In the genomic region with DNA sequence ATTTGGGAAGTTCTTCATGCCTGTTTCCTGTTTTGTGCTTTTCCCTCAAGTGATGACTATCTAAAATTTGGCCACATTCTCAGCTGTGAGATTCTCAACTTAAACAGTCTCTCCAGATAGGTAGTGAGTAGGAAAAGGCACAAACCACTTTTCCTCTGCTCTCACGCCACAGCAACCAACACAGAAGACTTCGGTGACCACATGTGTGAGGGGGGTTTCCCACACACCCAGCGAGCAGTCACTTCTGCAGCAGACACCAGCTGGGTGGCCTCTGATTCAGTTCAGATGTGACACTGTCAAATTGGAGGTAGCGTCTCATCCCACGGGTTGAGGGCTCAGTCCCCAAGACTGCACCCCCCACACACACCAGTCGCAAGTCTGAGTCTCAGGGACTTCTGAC, we compare ENCODE assay signal across 1 cellular context.
TF ChIP-seq lines count a peak whose summit lies in the region.

No MANE protein-coding gene starts in this region.

TF ChIP-seq in GM12878, 131 proteins besides CTCF, POLR2A, EP300 and RAD21 (continued from another document):
- TF ChIP-seq CHD4 (IDR thresholded peaks at IDR 0.05) = no peak
- TF ChIP-seq TCF3 (IDR thresholded peaks at IDR 0.05; ENCODE audit: borderline replicate concordance, insufficient read depth, low read depth, low read length) = peak; percentile 98
- TF ChIP-seq NBN (IDR thresholded peaks at IDR 0.05) = 0 out of 2 replicates have a peak, but pooled peaks have one; percentile 23
- TF ChIP-seq TARDBP (IDR thresholded peaks at IDR 0.05; ENCODE audit: borderline replicate concordance) = peak; percentile 25; the same call in 1 of the 2 replicates
- TF ChIP-seq NFYA (IDR thresholded peaks at IDR 0.05; ENCODE audit: borderline replicate concordance, low read depth, low read length) = no peak
- peak; percentile 67; the same call in 1 of the 2 replicates for TF ChIP-seq MLLT1 (IDR thresholded peaks at IDR 0.05)
- TF ChIP-seq CREM (IDR thresholded peaks at IDR 0.05; ENCODE audit: low read depth) = peak; percentile 86
- TF ChIP-seq ATF7 (IDR thresholded peaks at IDR 0.05; ENCODE audit: low read depth) = peak; percentile 77
- peak; percentile 99 for TF ChIP-seq TCF12 (IDR thresholded peaks at IDR 0.05; ENCODE audit: low read depth, low read length)
- TF ChIP-seq NFIC (IDR thresholded peaks at IDR 0.05; ENCODE audit: low read depth, low read length) = peak; percentile 86
- TF ChIP-seq, protein P1, sequence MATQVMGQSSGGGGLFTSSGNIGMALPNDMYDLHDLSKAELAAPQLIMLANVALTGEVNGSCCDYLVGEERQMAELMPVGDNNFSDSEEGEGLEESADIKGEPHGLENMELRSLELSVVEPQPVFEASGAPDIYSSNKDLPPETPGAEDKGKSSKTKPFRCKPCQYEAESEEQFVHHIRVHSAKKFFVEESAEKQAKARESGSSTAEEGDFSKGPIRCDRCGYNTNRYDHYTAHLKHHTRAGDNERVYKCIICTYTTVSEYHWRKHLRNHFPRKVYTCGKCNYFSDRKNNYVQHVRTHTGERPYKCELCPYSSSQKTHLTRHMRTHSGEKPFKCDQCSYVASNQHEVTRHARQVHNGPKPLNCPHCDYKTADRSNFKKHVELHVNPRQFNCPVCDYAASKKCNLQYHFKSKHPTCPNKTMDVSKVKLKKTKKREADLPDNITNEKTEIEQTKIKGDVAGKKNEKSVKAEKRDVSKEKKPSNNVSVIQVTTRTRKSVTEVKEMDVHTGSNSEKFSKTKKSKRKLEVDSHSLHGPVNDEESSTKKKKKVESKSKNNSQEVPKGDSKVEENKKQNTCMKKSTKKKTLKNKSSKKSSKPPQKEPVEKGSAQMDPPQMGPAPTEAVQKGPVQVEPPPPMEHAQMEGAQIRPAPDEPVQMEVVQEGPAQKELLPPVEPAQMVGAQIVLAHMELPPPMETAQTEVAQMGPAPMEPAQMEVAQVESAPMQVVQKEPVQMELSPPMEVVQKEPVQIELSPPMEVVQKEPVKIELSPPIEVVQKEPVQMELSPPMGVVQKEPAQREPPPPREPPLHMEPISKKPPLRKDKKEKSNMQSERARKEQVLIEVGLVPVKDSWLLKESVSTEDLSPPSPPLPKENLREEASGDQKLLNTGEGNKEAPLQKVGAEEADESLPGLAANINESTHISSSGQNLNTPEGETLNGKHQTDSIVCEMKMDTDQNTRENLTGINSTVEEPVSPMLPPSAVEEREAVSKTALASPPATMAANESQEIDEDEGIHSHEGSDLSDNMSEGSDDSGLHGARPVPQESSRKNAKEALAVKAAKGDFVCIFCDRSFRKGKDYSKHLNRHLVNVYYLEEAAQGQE (IDR thresholded peaks at IDR 0.05; ENCODE audit: low read depth, low read length) = no peak
- peak; percentile 55; the same call in 1 of the 2 replicates for TF ChIP-seq IRF5 (IDR thresholded peaks at IDR 0.05; ENCODE audit: borderline replicate concordance)
- no peak for TF ChIP-seq RB1 (IDR thresholded peaks at IDR 0.05; ENCODE audit: borderline replicate concordance)
- peak; percentile 92 to 95 for TF ChIP-seq IKZF2 (IDR thresholded peaks at IDR 0.05)
- TF ChIP-seq PBX3 (IDR thresholded peaks at IDR 0.05; ENCODE audit: insufficient replicate concordance, low read depth, low read length) = peak; percentile 73
- TF ChIP-seq POLR2AphosphoS5 (IDR thresholded peaks at IDR 0.05; ENCODE audit: low read length) = peak; percentile 39; the same call in 1 of the 2 replicates
- TF ChIP-seq SMAD1 (IDR thresholded peaks at IDR 0.05; ENCODE audit: low read depth, partially characterized antibody) = peak; percentile 28
- peak; percentile 79; the same call in 1 of the 2 replicates for TF ChIP-seq ZBED1 (IDR thresholded peaks at IDR 0.05; ENCODE audit: borderline replicate concordance)
- TF ChIP-seq, protein P2, sequence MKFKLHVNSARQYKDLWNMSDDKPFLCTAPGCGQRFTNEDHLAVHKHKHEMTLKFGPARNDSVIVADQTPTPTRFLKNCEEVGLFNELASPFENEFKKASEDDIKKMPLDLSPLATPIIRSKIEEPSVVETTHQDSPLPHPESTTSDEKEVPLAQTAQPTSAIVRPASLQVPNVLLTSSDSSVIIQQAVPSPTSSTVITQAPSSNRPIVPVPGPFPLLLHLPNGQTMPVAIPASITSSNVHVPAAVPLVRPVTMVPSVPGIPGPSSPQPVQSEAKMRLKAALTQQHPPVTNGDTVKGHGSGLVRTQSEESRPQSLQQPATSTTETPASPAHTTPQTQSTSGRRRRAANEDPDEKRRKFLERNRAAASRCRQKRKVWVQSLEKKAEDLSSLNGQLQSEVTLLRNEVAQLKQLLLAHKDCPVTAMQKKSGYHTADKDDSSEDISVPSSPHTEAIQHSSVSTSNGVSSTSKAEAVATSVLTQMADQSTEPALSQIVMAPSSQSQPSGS (IDR thresholded peaks at IDR 0.05; ENCODE audit: low read length) = peak; percentile 82
- no peak for TF ChIP-seq MYB (IDR thresholded peaks at IDR 0.05; ENCODE audit: borderline replicate concordance, low read depth, low read length)
- peak; percentile 98 for TF ChIP-seq BCL3 (IDR thresholded peaks at IDR 0.05; ENCODE audit: borderline replicate concordance, insufficient read depth, low read depth, low read length, poor library complexity, severe bottlenecking)
- peak; percentile 28; the same call in 1 of the 2 replicates for TF ChIP-seq BACH1 (IDR thresholded peaks at IDR 0.05; ENCODE audit: borderline replicate concordance)
- TF ChIP-seq RELB (IDR thresholded peaks at IDR 0.05; ENCODE audit: low read depth) = peak; percentile 81; the same call in 1 of the 2 replicates
- peak; percentile 71; the same call in 1 of the 2 replicates for TF ChIP-seq TCF7 (IDR thresholded peaks at IDR 0.05; ENCODE audit: borderline replicate concordance)
- TF ChIP-seq MTA2 (IDR thresholded peaks at IDR 0.05; ENCODE audit: low read depth) = peak; percentile 83
